12 cellular contexts compared by ENCODE assay signal in genomic region chr1:200072636-200073285, GRCh38. TPM values are rescaled to one million over a fixed set of nuclear protein-coding genes. Genes with fewer than 3 reads are reported as not detected.
DNase-seq lines count a peak whose midpoint lies in the region; ATAC-seq and TF ChIP-seq lines count a peak whose summit lies in the region.
"Had no signal": no experiment of that assay in that cellular context is flagged by ENCODE, and none has a peak within 500 bp of the region (broad histone marks: within the 10 kb centered on the region; RNA-seq: fewer than 3 reads in every experiment).

No MANE protein-coding gene starts in this region.

- DNase-seq in GM06990 (ENCODE audit: extremely low read depth, insufficient read length) = peak; percentile 32
- no peak for DNase-seq in DMS153 (lab: John Stamatoyannopoulos, UW)
- DNase-seq in NCI-H1694 (lab: John Stamatoyannopoulos, UW) = no peak
- no peak for DNase-seq in ovary
- no peak for DNase-seq in effector memory CD8-positive, alpha-beta T cell
- DNase-seq: activated gamma-delta T cell, NCI-H2029 treated with DMSO at 0.1 percent for 48 hours, SHP77 had no signal

- no peak for TF ChIP-seq CTCF in GM06990 (IDR thresholded peaks at IDR 0.05; ENCODE audit: insufficient read depth, low read length, poor library complexity, severe bottlenecking)
- TF ChIP-seq CTCF in ovary (IDR thresholded peaks at IDR 0.05) = no peak

- TF ChIP-seq EP300 in ovary (IDR thresholded peaks at IDR 0.05) = no peak

- H3K4me1 ChIP-seq in ovary (ENCODE audit: insufficient read depth) = peaks cover 2% of the 10 kb centered on the region

- no peak overlapping the region for H3K4me3 Mint-ChIP-seq in effector memory CD8-positive, alpha-beta T cell

- H3K4me1 Mint-ChIP-seq in effector memory CD8-positive, alpha-beta T cell (ENCODE audit: low read depth in 2 of 2) = peaks cover 0 to 10% of the 10 kb centered on the region in 2 donors

- no peak overlapping the region for H3K4me3 ChIP-seq in GM06990 (replicated peaks; ENCODE audit: low read depth, low read length)
- H3K4me3 ChIP-seq in ovary = no peak overlapping the region

- H3K36me3 ChIP-seq in GM06990 (ENCODE audit: control insufficient read depth, insufficient read depth, low read length) = no peaks in the 10 kb centered on the region
- no peaks in the 10 kb centered on the region for H3K36me3 ChIP-seq in ovary

- peaks cover 32 to 63% of the 10 kb centered on the region in 2 donors for H3K27me3 Mint-ChIP-seq in effector memory CD8-positive, alpha-beta T cell

- no peak overlapping the region for H3K27ac ChIP-seq in ovary

- H3K27me3 ChIP-seq in GM06990 (replicated peaks; ENCODE audit: control insufficient read depth, insufficient read depth, low read length) = no peaks in the 10 kb centered on the region; the same call in 1 of the 2 replicates
- no peaks in the 10 kb centered on the region for H3K27me3 ChIP-seq in ovary

- H3K27ac Mint-ChIP-seq in effector memory CD8-positive, alpha-beta T cell = no peak overlapping the region

- no peaks in the 10 kb centered on the region for H3K9me3 Mint-ChIP-seq in effector memory CD8-positive, alpha-beta T cell

- TF ChIP-seq POLR2A in ovary (IDR thresholded peaks at IDR 0.05) = no peak

- no peaks in the 10 kb centered on the region for H3K9me3 ChIP-seq in ovary

- H3K36me3 Mint-ChIP-seq in effector memory CD8-positive, alpha-beta T cell (ENCODE audit: insufficient read depth) = no peaks in the 10 kb centered on the region

- ATAC-seq in GM19372 (IDR thresholded peaks at IDR 0.05; ENCODE audit: low read depth, unreplicated experiment) (peak; percentile 93), HG02798 (IDR thresholded peaks at IDR 0.05; ENCODE audit: poor library complexity, unreplicated experiment) (peak; percentile 94), HG03521 (IDR thresholded peaks at IDR 0.05; ENCODE audit: unreplicated experiment) (peak; percentile 92)
- no peak for ATAC-seq in effector memory CD8-positive, alpha-beta T cell (replicated peaks)

- intact Hi-C loops in ovary (cut with DNase I) = no loop called here

- 70 to 78% (median 73%) methylated on average over 4 of the region's 4 CpGs for WGBS in ovary, 3 donors

RNA-seq across cellular contexts. Expression of gene NR5A2, which starts 45.3 kb away (rescaled TPM):
- total RNA-seq in ovary = 1 to 10 TPM; 1.5 to 6.0 (median 2.3) TPM
- 10 to 100 TPM in 1 of 2 donors, 1 to 10 TPM in 1; 4.1 to 45.8 TPM for polyA plus RNA-seq in ovary
- total RNA-seq: fibroblast of villous mesenchyme had no signal
